In the genomic region with DNA sequence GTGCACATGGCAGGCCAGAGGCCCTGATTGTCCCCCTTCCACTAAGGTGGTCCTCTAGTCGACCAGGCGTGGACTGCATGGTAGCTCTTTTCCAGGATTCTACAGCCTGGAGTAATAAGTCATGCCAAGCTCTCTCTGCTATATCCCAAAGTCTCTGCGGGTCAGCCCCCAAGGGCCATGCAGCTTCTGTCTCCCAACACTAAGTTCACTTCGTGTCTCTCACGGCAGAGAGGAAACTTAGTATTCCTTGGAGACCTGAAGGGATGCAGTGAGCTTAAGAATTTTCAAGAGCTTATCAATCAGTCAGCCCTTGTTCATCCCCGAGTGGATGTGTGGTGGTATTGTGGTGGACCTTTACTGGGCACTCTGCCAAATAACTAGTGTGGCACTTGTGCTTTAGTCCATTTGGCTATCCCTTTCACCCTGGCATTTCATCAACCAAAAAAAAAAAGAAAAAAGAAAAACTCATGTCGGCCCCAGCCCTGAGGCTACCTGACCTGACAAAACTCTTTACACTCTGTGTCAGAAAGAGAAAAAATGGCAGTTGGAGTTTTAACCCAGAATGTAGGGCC, we compare ENCODE assay signal across 12 cellular contexts. TPM values are rescaled to one million over a fixed set of nuclear protein-coding genes. Genes with fewer than 3 reads are reported as not detected.
"Had no signal": no experiment of that assay in that cellular context is flagged by ENCODE, and none has a peak within 500 bp of the region (broad histone marks: within the 10 kb centered on the region; RNA-seq: fewer than 3 reads in every experiment).

No MANE protein-coding gene starts in this region.

RNA-seq across cellular contexts. Expression of a gene that starts 57.2 kb away (rescaled TPM):
- total RNA-seq: cerebellum; dermis blood vessel endothelial cell; left lung; mesothelial cell of epicardium; natural killer cell treated with Interleukin-12 subunit alpha and Interleukin-12 subunit beta and Interleukin-15 and Interleukin-18, amount 100 ng/mL, for 72 hours; osteoblast; psoas muscle; sciatic nerve; temporal lobe; upper lobe of right lung; vagina had no signal
- polyA plus RNA-seq: heart left ventricle, psoas muscle had no signal
